9 cellular contexts compared by ENCODE assay signal in genomic region chr17:72588961-72589360, GRCh38.
DNase-seq lines count a peak whose midpoint lies in the region; ATAC-seq and TF ChIP-seq lines count a peak whose summit lies in the region.
"Had no signal": no experiment of that assay in that cellular context is flagged by ENCODE, and none has a peak within 500 bp of the region (broad histone marks: within the 10 kb centered on the region; RNA-seq: fewer than 3 reads in every experiment).

No MANE protein-coding gene starts in this region.

- H3K4me2 ChIP-seq in PC-3 (ENCODE audit: low read length), result peak overlapping the region; percentile 78

- H3K36me3 Mint-ChIP-seq in stimulated activated effector memory CD8-positive, alpha-beta T cell treated with anti-CD3 and anti-CD28 coated beads, Interleukin-12 subunit alpha, Interleukin-12 subunit beta, amount 100 ng/mL, for 72 hours, result no peaks in the 10 kb centered on the region

- in situ Hi-C loops in gastrocnemius medialis (cut with MboI; ENCODE audit: low sequenced_read_pairs in 4 of 4), result no loop called here

- POLR2A ChIA-PET in PC-3 (lab: Charles Lee; ENCODE audit: unreplicated experiment), result interaction anchor here (0.5 to 1.7 kb wide), 5 partner anchors 93 to 643 kb away, joined by 3 to 5 read pairs (median 3); no protein-coding TSS in a partner anchor

- H3K36me3 ChIP-seq in PC-3 (ENCODE audit: low read depth, low read length) (peaks cover 27% of the 10 kb centered on the region), gastrocnemius medialis (no peaks in the 10 kb centered on the region)
- H3K36me3 ChIP-seq: HAP-1 had no signal

- H3K4me1 ChIP-seq in PC-3 (ENCODE audit: insufficient read depth, low read length) (peaks cover 32% of the 10 kb centered on the region), gastrocnemius medialis (no peaks in the 10 kb centered on the region)
- H3K4me1 ChIP-seq: HAP-1 had no signal

- intact Hi-C loops in PC-3 (cut with micrococcal nuclease), result loop anchor here (1.0 to 10.0 kb wide), 4 partner anchors 29 to 726 kb away; partner anchors contain the start of gene CDC42EP4
- intact Hi-C loops in gastrocnemius medialis (cut with DNase I; ENCODE audit: low total_unique reads), result no loop called here

- no peak overlapping the region for H3K4me3 Mint-ChIP-seq in stimulated activated effector memory CD8-positive, alpha-beta T cell treated with anti-CD3 and anti-CD28 coated beads, Interleukin-12 subunit alpha, Interleukin-12 subunit beta, amount 100 ng/mL, for 72 hours

- peak; percentile 84 for TF ChIP-seq EP300 in Ishikawa (IDR thresholded peaks at IDR 0.05; ENCODE audit: borderline replicate concordance)

- H2AFZ ChIP-seq in PC-3 (ENCODE audit: low read length), result no peak overlapping the region

- peak overlapping the region; percentile 91 for H3K27ac ChIP-seq in PC-3 (ENCODE audit: low read length)
- no peak overlapping the region for H3K27ac ChIP-seq in gastrocnemius medialis

- H3K27ac Mint-ChIP-seq in stimulated activated effector memory CD8-positive, alpha-beta T cell treated with anti-CD3 and anti-CD28 coated beads, Interleukin-12 subunit alpha, Interleukin-12 subunit beta, amount 100 ng/mL, for 72 hours, result no peak overlapping the region

- no peak for TF ChIP-seq POLR2A in gastrocnemius medialis (IDR thresholded peaks at IDR 0.05)

- CTCF ChIA-PET in PC-3 (lab: Charles Lee), result interaction anchor here (0.5 to 1.6 kb wide), 12 partner anchors 8 to 378 kb away, joined by 3 to 9 read pairs (median 4); no protein-coding TSS in a partner anchor

- H3K9me2 ChIP-seq in PC-3 (replicated peaks; ENCODE audit: low read length), result no peaks in the 10 kb centered on the region

- peak overlapping the region; percentile 95 for H3K4me3 ChIP-seq in PC-3 (ENCODE audit: low read length)
- peak overlapping the region; percentile 99 for H3K4me3 ChIP-seq in epithelial cell of proximal tubule (ENCODE audit: low read depth, low read length)
- no peak overlapping the region for H3K4me3 ChIP-seq in gastrocnemius medialis
- H3K4me3 ChIP-seq: HAP-1 had no signal

- peak overlapping the region; percentile 95 for H3K9ac ChIP-seq in PC-3 (ENCODE audit: low read length)

- H3K9me3 ChIP-seq in PC-3 (ENCODE audit: low read length) (no peaks in the 10 kb centered on the region), gastrocnemius medialis (no peaks in the 10 kb centered on the region)
- H3K9me3 ChIP-seq: HAP-1 had no signal

- TF ChIP-seq CTCF in PC-3 (conservative IDR thresholded peaks at IDR 0.05; ENCODE audit: low read depth, low read length) (no peak), epithelial cell of proximal tubule (conservative IDR thresholded peaks at IDR 0.05; ENCODE audit: low read depth, low read length) (no peak), gastrocnemius medialis (IDR thresholded peaks at IDR 0.05 in 4 of 5, conservative IDR thresholded peaks at IDR 0.05 in 1 of 5) (no peak)

- peaks cover 8% of the 10 kb centered on the region for H3F3A ChIP-seq in PC-3 (ENCODE audit: low read length, unreplicated experiment)

- peak; percentile 62 for ATAC-seq in PC-3
- peak; percentile 20 for ATAC-seq in stimulated activated effector memory CD8-positive, alpha-beta T cell treated with anti-CD3 and anti-CD28 coated beads, Interleukin-12 subunit alpha, Interleukin-12 subunit beta, amount 100 ng/mL, for 72 hours
- no peak for ATAC-seq in gastrocnemius medialis
- ATAC-seq in HG02840 (IDR thresholded peaks at IDR 0.05; ENCODE audit: low FRiP score, unreplicated experiment), result no peak
- ATAC-seq in HG03108 (IDR thresholded peaks at IDR 0.05; ENCODE audit: unreplicated experiment), result no peak

- no TSS peak for BruUV-seq in PC-3 (replicated peaks; lab: Mats Ljungman, UMichigan)

- H3K79me2 ChIP-seq in PC-3 (ENCODE audit: low read length), result peaks cover 82% of the 10 kb centered on the region

- H3K27me3 ChIP-seq in PC-3 (ENCODE audit: low read length), result no peaks in the 10 kb centered on the region
- H3K27me3 ChIP-seq in gastrocnemius medialis, result peaks cover 15 to 21% (median 18%) of the 10 kb centered on the region in 3 donors

- H3K4me1 Mint-ChIP-seq in stimulated activated effector memory CD8-positive, alpha-beta T cell treated with anti-CD3 and anti-CD28 coated beads, Interleukin-12 subunit alpha, Interleukin-12 subunit beta, amount 100 ng/mL, for 72 hours, result peaks cover 20% of the 10 kb centered on the region

- H3K9me3 Mint-ChIP-seq in stimulated activated effector memory CD8-positive, alpha-beta T cell treated with anti-CD3 and anti-CD28 coated beads, Interleukin-12 subunit alpha, Interleukin-12 subunit beta, amount 100 ng/mL, for 72 hours, result no peaks in the 10 kb centered on the region

- no peak; the same call in 1 of the 2 replicates for TF ChIP-seq RAD21 in Ishikawa (IDR thresholded peaks at IDR 0.05; ENCODE audit: low read depth)

- DNase-seq in PC-3 (peak; percentile 98), epithelial cell of proximal tubule (ENCODE audit: low read depth) (no peak), gastrocnemius medialis (no peak)
- no peak for DNase-seq in stimulated activated effector memory CD8-positive, alpha-beta T cell treated with anti-CD3 and anti-CD28 coated beads, Interleukin-12 subunit alpha, Interleukin-12 subunit beta, amount 100 ng/mL, for 72 hours (ENCODE audit: low spot score in 2 of 2)
- DNase-seq: hippocampal formation had no signal

- peaks cover 71% of the 10 kb centered on the region for H4K20me1 ChIP-seq in PC-3 (ENCODE audit: low read length)

TF ChIP-seq in Ishikawa, 13 proteins besides CTCF, POLR2A, EP300 and RAD21:
- TF ChIP-seq REST (IDR thresholded peaks at IDR 0.05; ENCODE audit: low read depth) (no peak), TAF1 (IDR thresholded peaks at IDR 0.05; ENCODE audit: low read depth) (no peak), ZBTB7A (IDR thresholded peaks at IDR 0.05; ENCODE audit: low read depth) (no peak), CEBPB (IDR thresholded peaks at IDR 0.05) (no peak), TEAD4 (IDR thresholded peaks at IDR 0.05) (peak; percentile 67), MAX (IDR thresholded peaks at IDR 0.05) (peak; percentile 80), USF1 (IDR thresholded peaks at IDR 0.05) (0 out of 2 replicates have a peak, but pooled peaks have one; percentile 17), CREB1 (IDR thresholded peaks at IDR 0.05; ENCODE audit: low read depth) (no peak), EGR1 (IDR thresholded peaks at IDR 0.05) (0 out of 2 replicates have a peak, but pooled peaks have one; percentile 64), FOXM1 (IDR thresholded peaks at IDR 0.05; ENCODE audit: borderline replicate concordance, low read depth) (no peak), TCF12 (IDR thresholded peaks at IDR 0.05; ENCODE audit: low read depth) (peak; percentile 91), NFIC (IDR thresholded peaks at IDR 0.05) (no peak), YY1 (IDR thresholded peaks at IDR 0.05; ENCODE audit: low read depth) (no peak)

Comparison
In these comparisons a context has a peak if more than half of its experiments do, and no peak if none do; other contexts are left out.
1. ATAC-seq: peak in PC-3 (single experiment) and stimulated activated effector memory CD8-positive, alpha-beta T cell treated with anti-CD3 and anti-CD28 coated beads, Interleukin-12 subunit alpha, Interleukin-12 subunit beta, amount 100 ng/mL, for 72 hours (single experiment); none in gastrocnemius medialis (0 of 2), HG02840 (single experiment) and HG03108 (single experiment).
2. H3K4me3 ChIP-seq: peak in PC-3 (single experiment) and epithelial cell of proximal tubule (single experiment); none in gastrocnemius medialis (0 of 4).